ENCODE assay signal across 8 cellular contexts in the genomic region with DNA sequence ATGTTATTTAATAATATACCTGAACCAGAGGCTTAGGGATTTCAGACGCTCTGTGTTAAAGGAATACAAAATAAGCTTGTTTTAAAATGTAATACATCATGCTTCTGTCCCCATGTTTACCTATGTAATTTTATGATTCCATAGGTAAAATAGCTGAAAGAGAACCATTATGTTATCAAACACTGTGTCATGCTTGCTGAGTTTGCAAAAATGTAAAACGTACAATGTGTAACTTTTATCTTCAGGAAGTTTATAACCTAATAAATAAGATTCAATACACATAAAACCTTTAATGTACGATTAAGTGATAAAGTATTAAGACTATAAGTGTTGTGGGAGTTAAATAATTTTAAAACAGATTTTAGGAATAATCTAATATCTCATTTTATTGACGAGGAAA.
"Had no signal": no experiment of that assay in that cellular context is flagged by ENCODE, and none has a peak within 500 bp of the region (broad histone marks: within the 10 kb centered on the region; RNA-seq: fewer than 3 reads in every experiment).

No MANE protein-coding gene starts in this region.

- H3K27me3 Mint-ChIP-seq: IgD-negative memory B cell had no signal

- ATAC-seq: GM23338 had no signal

- H2AFZ ChIP-seq: GM23338 had no signal

- H3K4me3 Mint-ChIP-seq: GM23338, H9 had no signal

- H3K27ac Mint-ChIP-seq: GM23338, IgD-negative memory B cell had no signal

- H3K9me3 Mint-ChIP-seq: GM23338, H9 had no signal

- H3K4me2 ChIP-seq: GM23338 had no signal

- H3K4me3 ChIP-seq: GM23338 had no signal

- DNase-seq: H9, HCEC 1CT, KG1 had no signal

- FAIRE-seq: H1, H54, HTR-8/SVneo had no signal
